In the genomic region with DNA sequence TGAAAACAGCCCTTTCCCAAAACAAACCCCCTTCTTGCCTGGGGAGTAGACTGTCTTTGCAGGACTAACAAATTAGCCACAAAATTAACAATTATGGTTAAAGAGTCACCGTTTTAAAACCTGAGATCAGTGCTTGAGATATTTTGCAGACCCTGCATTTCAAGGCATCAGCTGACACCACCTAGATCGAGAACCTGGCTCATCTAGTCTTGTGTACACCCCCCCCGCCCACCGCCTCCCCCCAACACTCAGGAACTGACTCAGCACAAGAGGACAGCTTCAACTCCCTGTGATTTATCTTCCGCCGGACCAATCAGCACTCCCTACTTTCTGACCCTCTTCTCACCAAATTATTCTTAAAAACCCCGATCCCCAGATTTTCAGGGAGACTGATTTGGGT, we compare ENCODE assay signal across 1 cellular context.
TF ChIP-seq lines count a peak whose summit lies in the region.

No MANE protein-coding gene starts in this region.

TF ChIP-seq in GM23338, 12 proteins besides CTCF, POLR2A, EP300 and RAD21 (continued from another document):
- TF ChIP-seq EZH2 (IDR thresholded peaks at IDR 0.05; ENCODE audit: low read depth, unreplicated experiment) (no peak), EZH2phosphoT487 (IDR thresholded peaks at IDR 0.05; ENCODE audit: unreplicated experiment) (no peak), CREB1 (CRISPR knock-in tag; IDR thresholded peaks at IDR 0.05; ENCODE audit: low read depth) (no peak), NANOG (IDR thresholded peaks at IDR 0.05; ENCODE audit: borderline replicate concordance) (no peak), JUNB (IDR thresholded peaks at IDR 0.05; ENCODE audit: unreplicated experiment) (no peak), ZNF331 (CRISPR knock-in tag; IDR thresholded peaks at IDR 0.05; ENCODE audit: low read depth) (no peak), POLR2AphosphoS5 (IDR thresholded peaks at IDR 0.05; ENCODE audit: low read depth) (no peak)
- TF ChIP-seq, protein P1, sequence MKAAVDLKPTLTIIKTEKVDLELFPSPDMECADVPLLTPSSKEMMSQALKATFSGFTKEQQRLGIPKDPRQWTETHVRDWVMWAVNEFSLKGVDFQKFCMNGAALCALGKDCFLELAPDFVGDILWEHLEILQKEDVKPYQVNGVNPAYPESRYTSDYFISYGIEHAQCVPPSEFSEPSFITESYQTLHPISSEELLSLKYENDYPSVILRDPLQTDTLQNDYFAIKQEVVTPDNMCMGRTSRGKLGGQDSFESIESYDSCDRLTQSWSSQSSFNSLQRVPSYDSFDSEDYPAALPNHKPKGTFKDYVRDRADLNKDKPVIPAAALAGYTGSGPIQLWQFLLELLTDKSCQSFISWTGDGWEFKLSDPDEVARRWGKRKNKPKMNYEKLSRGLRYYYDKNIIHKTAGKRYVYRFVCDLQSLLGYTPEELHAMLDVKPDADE (IDR thresholded peaks at IDR 0.05) = no peak
- TF ChIP-seq, protein P2, sequence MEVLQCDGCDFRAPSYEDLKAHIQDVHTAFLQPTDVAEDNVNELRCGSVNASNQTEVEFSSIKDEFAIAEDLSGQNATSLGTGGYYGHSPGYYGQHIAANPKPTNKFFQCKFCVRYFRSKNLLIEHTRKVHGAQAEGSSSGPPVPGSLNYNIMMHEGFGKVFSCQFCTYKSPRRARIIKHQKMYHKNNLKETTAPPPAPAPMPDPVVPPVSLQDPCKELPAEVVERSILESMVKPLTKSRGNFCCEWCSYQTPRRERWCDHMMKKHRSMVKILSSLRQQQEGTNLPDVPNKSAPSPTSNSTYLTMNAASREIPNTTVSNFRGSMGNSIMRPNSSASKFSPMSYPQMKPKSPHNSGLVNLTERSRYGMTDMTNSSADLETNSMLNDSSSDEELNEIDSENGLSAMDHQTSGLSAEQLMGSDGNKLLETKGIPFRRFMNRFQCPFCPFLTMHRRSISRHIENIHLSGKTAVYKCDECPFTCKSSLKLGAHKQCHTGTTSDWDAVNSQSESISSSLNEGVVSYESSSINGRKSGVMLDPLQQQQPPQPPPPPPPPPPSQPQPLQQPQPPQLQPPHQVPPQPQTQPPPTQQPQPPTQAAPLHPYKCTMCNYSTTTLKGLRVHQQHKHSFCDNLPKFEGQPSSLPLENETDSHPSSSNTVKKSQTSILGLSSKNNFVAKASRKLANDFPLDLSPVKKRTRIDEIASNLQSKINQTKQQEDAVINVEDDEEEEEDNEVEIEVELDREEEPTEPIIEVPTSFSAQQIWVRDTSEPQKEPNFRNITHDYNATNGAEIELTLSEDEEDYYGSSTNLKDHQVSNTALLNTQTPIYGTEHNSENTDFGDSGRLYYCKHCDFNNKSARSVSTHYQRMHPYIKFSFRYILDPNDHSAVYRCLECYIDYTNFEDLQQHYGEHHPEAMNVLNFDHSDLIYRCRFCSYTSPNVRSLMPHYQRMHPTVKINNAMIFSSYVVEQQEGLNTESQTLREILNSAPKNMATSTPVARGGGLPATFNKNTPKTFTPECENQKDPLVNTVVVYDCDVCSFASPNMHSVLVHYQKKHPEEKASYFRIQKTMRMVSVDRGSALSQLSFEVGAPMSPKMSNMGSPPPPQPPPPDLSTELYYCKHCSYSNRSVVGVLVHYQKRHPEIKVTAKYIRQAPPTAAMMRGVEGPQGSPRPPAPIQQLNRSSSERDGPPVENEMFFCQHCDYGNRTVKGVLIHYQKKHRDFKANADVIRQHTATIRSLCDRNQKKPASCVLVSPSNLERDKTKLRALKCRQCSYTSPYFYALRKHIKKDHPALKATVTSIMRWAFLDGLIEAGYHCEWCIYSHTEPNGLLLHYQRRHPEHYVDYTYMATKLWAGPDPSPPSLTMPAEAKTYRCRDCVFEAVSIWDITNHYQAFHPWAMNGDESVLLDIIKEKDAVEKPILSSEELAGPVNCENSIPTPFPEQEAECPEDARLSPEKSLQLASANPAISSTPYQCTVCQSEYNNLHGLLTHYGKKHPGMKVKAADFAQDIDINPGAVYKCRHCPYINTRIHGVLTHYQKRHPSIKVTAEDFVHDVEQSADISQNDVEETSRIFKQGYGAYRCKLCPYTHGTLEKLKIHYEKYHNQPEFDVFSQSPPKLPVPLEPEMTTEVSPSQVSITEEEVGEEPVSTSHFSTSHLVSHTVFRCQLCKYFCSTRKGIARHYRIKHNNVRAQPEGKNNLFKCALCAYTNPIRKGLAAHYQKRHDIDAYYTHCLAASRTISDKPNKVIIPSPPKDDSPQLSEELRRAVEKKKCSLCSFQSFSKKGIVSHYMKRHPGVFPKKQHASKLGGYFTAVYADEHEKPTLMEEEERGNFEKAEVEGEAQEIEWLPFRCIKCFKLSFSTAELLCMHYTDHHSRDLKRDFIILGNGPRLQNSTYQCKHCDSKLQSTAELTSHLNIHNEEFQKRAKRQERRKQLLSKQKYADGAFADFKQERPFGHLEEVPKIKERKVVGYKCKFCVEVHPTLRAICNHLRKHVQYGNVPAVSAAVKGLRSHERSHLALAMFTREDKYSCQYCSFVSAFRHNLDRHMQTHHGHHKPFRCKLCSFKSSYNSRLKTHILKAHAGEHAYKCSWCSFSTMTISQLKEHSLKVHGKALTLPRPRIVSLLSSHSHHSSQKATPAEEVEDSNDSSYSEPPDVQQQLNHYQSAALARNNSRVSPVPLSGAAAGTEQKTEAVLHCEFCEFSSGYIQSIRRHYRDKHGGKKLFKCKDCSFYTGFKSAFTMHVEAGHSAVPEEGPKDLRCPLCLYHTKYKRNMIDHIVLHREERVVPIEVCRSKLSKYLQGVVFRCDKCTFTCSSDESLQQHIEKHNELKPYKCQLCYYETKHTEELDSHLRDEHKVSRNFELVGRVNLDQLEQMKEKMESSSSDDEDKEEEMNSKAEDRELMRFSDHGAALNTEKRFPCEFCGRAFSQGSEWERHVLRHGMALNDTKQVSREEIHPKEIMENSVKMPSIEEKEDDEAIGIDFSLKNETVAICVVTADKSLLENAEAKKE (CRISPR knock-in tag; IDR thresholded peaks at IDR 0.05) = no peak
TF ChIP-seq in GM23338: peak in this region for 0.
